6 cellular contexts compared by ENCODE assay signal in genomic region chr11:46675288-46675851, GRCh38. TPM values are rescaled to one million over a fixed set of nuclear protein-coding genes. Genes with fewer than 3 reads are reported as not detected.
DNase-seq lines count a peak whose midpoint lies in the region; TF ChIP-seq lines count a peak whose summit lies in the region.

No MANE protein-coding gene starts in this region.

- H2BK5ac ChIP-seq in trophoblast cell (ENCODE audit: low read depth, low read length, poor library complexity): peak overlapping the region; percentile 64

- no peaks in the 10 kb centered on the region for H3K9me3 ChIP-seq in colonic mucosa
- H3K9me3 ChIP-seq in trophoblast cell (ENCODE audit: insufficient read depth, low read depth, low read length): no peaks in the 10 kb centered on the region

- H2BK12ac ChIP-seq in trophoblast cell (ENCODE audit: low read length): peak overlapping the region; percentile 71

- peak overlapping the region; percentile 27 for H4K8ac ChIP-seq in trophoblast cell (ENCODE audit: low read depth, low read length)

- H3K18ac ChIP-seq in trophoblast cell (ENCODE audit: low read length): peak overlapping the region; percentile 36

- peak overlapping the region; percentile 7 for H2AK5ac ChIP-seq in trophoblast cell (ENCODE audit: low read length)

- H3K27ac ChIP-seq in colonic mucosa: peak overlapping the region; percentile 81
- H3K27ac ChIP-seq in trophoblast cell (ENCODE audit: low read depth, low read length): peak overlapping the region; percentile 79

- peak overlapping the region; percentile 16 for H3K14ac ChIP-seq in trophoblast cell (ENCODE audit: low read length)

- no peak overlapping the region for H3K23ac ChIP-seq in trophoblast cell (ENCODE audit: low read length)

- peak overlapping the region; percentile 9 for H2BK120ac ChIP-seq in trophoblast cell (ENCODE audit: insufficient read depth, low read length, poor library complexity)

- DNase-seq in HT1080 (ENCODE audit: low read depth): peak; percentile 37
- peak; percentile 73 for DNase-seq in colonic mucosa
- DNase-seq in trophoblast cell: no peak
- no peak for DNase-seq in NCI-H1930 (lab: John Stamatoyannopoulos, UW)
- DNase-seq in DMS153 (lab: John Stamatoyannopoulos, UW): no peak
- DNase-seq in NOMO-1 treated with DMSO at 0.1 percent for 48 hours (lab: John Stamatoyannopoulos, UW; ENCODE audit: unreplicated experiment): no peak

- no peak overlapping the region for H3K4me3 ChIP-seq in colonic mucosa
- H3K4me3 ChIP-seq in trophoblast cell (ENCODE audit: low read depth, low read length): no peak overlapping the region

- H4K91ac ChIP-seq in trophoblast cell (ENCODE audit: low read depth, low read length): peak overlapping the region; percentile 86

- no peaks in the 10 kb centered on the region for H3K79me2 ChIP-seq in trophoblast cell (ENCODE audit: control insufficient read depth, insufficient read depth, low read length, poor library complexity)

- H3K4me2 ChIP-seq in trophoblast cell (ENCODE audit: low read length): peak overlapping the region; percentile 27

- H3K4me1 ChIP-seq in colonic mucosa (peaks cover 22% of the 10 kb centered on the region), trophoblast cell (ENCODE audit: control insufficient read depth in 1 of 2, insufficient read depth in 2 of 2, low read length in 2 of 2) (peaks cover 17 to 20% of the 10 kb centered on the region in 2 experiments)

- H3K27me3 ChIP-seq in colonic mucosa: no peaks in the 10 kb centered on the region
- H3K27me3 ChIP-seq in trophoblast cell (ENCODE audit: insufficient read depth, low read length): no peaks in the 10 kb centered on the region

- H3K79me1 ChIP-seq in trophoblast cell (ENCODE audit: low read length): peaks cover 11% of the 10 kb centered on the region

- peak overlapping the region; percentile 52 for H2AFZ ChIP-seq in trophoblast cell (ENCODE audit: insufficient read depth, low read length, poor library complexity)

- peak overlapping the region; percentile 18 for H3K4ac ChIP-seq in trophoblast cell (ENCODE audit: low read depth, low read length)

- H3K9ac ChIP-seq in colonic mucosa (ENCODE audit: low read depth in 2 of 2, low read length in 2 of 2): peak overlapping the region in 1 of 2 donors; percentile 68
- H3K9ac ChIP-seq in trophoblast cell (ENCODE audit: low read length): no peak overlapping the region

- TF ChIP-seq CTCF in colonic mucosa (IDR thresholded peaks at IDR 0.05): no peak

- H3K36me3 ChIP-seq in colonic mucosa (peaks cover 12% of the 10 kb centered on the region), trophoblast cell (ENCODE audit: control insufficient read depth in 1 of 2, insufficient read depth in 2 of 2, low read length in 2 of 2) (peaks cover 53 to 64% of the 10 kb centered on the region in 2 experiments)

- WGBS in trophoblast cell (ENCODE audit: extremely low coverage, insufficient coverage, insufficient read length): no CpG with 5 or more reads among the region's 4 CpGs

- intact Hi-C loops in colonic mucosa (cut with DNase I): no loop called here

- H4K12ac ChIP-seq in trophoblast cell (ENCODE audit: low read depth, low read length): no peak overlapping the region

RNA-seq across cellular contexts. Expression of gene ARHGAP1, which starts 25.0 kb away (rescaled TPM):
- total RNA-seq in HT1080 (2014; rRNA removed; shearing (Covaris generic)): 27.4 and 46.9 TPM in 2 replicates
- 58.3 and 63.3 TPM in 2 replicates for polyA plus RNA-seq in HT1080 (2015; cell fraction: cytosol; rRNA removed)
- 69.0 and 76.2 TPM in 2 replicates for polyA plus RNA-seq in HT1080 (2015; cell fraction: nucleus; rRNA removed)
- 10 to 100 TPM; 68.3 to 81.7 TPM for total RNA-seq in colonic mucosa
- 78.4 and 80.5 TPM in 2 replicates for polyA plus RNA-seq in trophoblast cell (2013)

RNA-seq across cellular contexts. Expression of gene ZNF408, which starts 25.5 kb away (rescaled TPM):
- total RNA-seq in HT1080 (2014; rRNA removed; shearing (Covaris generic)): 11.5 and 11.8 TPM in 2 replicates
- 9.5 and 15.7 TPM in 2 replicates for polyA plus RNA-seq in HT1080 (2015; cell fraction: cytosol; rRNA removed)
- 22.5 and 29.9 TPM in 2 replicates for polyA plus RNA-seq in HT1080 (2015; cell fraction: nucleus; rRNA removed)
- 10 to 100 TPM; 11.7 to 15.5 TPM for total RNA-seq in colonic mucosa
- 9.1 and 9.3 TPM in 2 replicates for polyA plus RNA-seq in trophoblast cell (2013)

RNA-seq across cellular contexts. Expression of gene F2, which starts 43.6 kb away (rescaled TPM):
- total RNA-seq in HT1080 (2014; rRNA removed; shearing (Covaris generic)): not detected in 2 replicates
- polyA plus RNA-seq in HT1080 (2015; cell fraction: cytosol; rRNA removed): not detected in 2 replicates
- not detected in 2 replicates for polyA plus RNA-seq in HT1080 (2015; cell fraction: nucleus; rRNA removed)
- total RNA-seq in colonic mucosa: 1 to 10 TPM in 1 of 2 donors, not detected in 1; 1.2 TPM
- 0.04 and 0.05 TPM in 2 replicates for polyA plus RNA-seq in trophoblast cell (2013)

RNA-seq across cellular contexts. Expression of gene ATG13, which starts 58.0 kb away (rescaled TPM):
- 68.6 and 117 TPM in 2 replicates for total RNA-seq in HT1080 (2014; rRNA removed; shearing (Covaris generic))
- 54.8 and 61.7 TPM in 2 replicates for polyA plus RNA-seq in HT1080 (2015; cell fraction: cytosol; rRNA removed)
- 73.1 and 78.6 TPM in 2 replicates for polyA plus RNA-seq in HT1080 (2015; cell fraction: nucleus; rRNA removed)
- total RNA-seq in colonic mucosa: 10 to 100 TPM; 58.3 to 61.3 TPM
- polyA plus RNA-seq in trophoblast cell (2013): 87.2 and 100 TPM in 2 replicates

RNA-seq across cellular contexts. Expression of gene HARBI1, which starts 58.3 kb away (rescaled TPM):
- 4.5 TPM in 2 replicates for total RNA-seq in HT1080 (2014; rRNA removed; shearing (Covaris generic))
- polyA plus RNA-seq in HT1080 (2015; cell fraction: cytosol; rRNA removed): 4.2 and 4.5 TPM in 2 replicates
- 3.7 and 5.3 TPM in 2 replicates for polyA plus RNA-seq in HT1080 (2015; cell fraction: nucleus; rRNA removed)
- 1 to 10 TPM; 4.5 to 5.0 TPM for total RNA-seq in colonic mucosa
- polyA plus RNA-seq in trophoblast cell (2013): 3.6 and 3.7 TPM in 2 replicates

Comparison
In these comparisons a context has a peak if more than half of its experiments do, and no peak if none do; other contexts are left out.
1. DNase-seq: peak in HT1080 (single experiment) and colonic mucosa (single experiment); none in trophoblast cell (0 of 2), NCI-H1930 (0 of 2), DMS153 (single experiment) and NOMO-1 treated with DMSO at 0.1 percent for 48 hours (single experiment).